In genomic region chr15:73991260-73991659, GRCh38 we compare ENCODE assay signal across 8 cellular contexts. TPM values are rescaled to one million over a fixed set of nuclear protein-coding genes. Genes with fewer than 3 reads are reported as not detected.
DNase-seq lines count a peak whose midpoint lies in the region; ATAC-seq and TF ChIP-seq lines count a peak whose summit lies in the region.

No MANE protein-coding gene starts in this region.

- WGBS in heart left ventricle, 4 donors = 9 to 26% (median 12%) methylated on average over 4 to 5 of the region's 5 CpGs

- no peaks in the 10 kb centered on the region for H3K9me3 ChIP-seq in heart left ventricle

- H3K27ac Mint-ChIP-seq in activated CD4-positive, alpha-beta T cell treated with anti-CD3 and anti-CD28 coated beads for 36 hours = no peak overlapping the region
- H3K27ac Mint-ChIP-seq in activated T-helper 1 cell treated with anti-CD3 and anti-CD28 coated beads, Interleukin-12 subunit alpha, Interleukin-12 subunit beta, Interleukin-2, Interleukin-4 antibody, amounts not matched to agents 30 ng/mL and 10 ng/mL and 1 ng/mL, durations not matched to agents 14 hours and 24 hours and 36 hours = peak overlapping the region; percentile 26

- H3K36me3 ChIP-seq in heart left ventricle = peaks cover 0 to 20% (median 10%) of the 10 kb centered on the region in 9 donors

- peaks cover 24 to 86% (median 77%) of the 10 kb centered on the region in 12 donors for H3K4me1 ChIP-seq in heart left ventricle

- peaks cover 2% of the 10 kb centered on the region for H3K36me3 Mint-ChIP-seq in activated CD4-positive, alpha-beta T cell treated with anti-CD3 and anti-CD28 coated beads for 36 hours (ENCODE audit: low read depth)
- H3K36me3 Mint-ChIP-seq in activated T-helper 1 cell treated with anti-CD3 and anti-CD28 coated beads, Interleukin-12 subunit alpha, Interleukin-12 subunit beta, Interleukin-2, Interleukin-4 antibody, amounts not matched to agents 30 ng/mL and 10 ng/mL and 1 ng/mL, durations not matched to agents 14 hours and 24 hours and 36 hours (ENCODE audit: low read depth) = peaks cover 1% of the 10 kb centered on the region

- no peaks in the 10 kb centered on the region for H3K27me3 Mint-ChIP-seq in activated CD4-positive, alpha-beta T cell treated with anti-CD3 and anti-CD28 coated beads for 36 hours
- H3K27me3 Mint-ChIP-seq in activated T-helper 1 cell treated with anti-CD3 and anti-CD28 coated beads, Interleukin-12 subunit alpha, Interleukin-12 subunit beta, Interleukin-2, Interleukin-4 antibody, amounts not matched to agents 30 ng/mL and 10 ng/mL and 1 ng/mL, durations not matched to agents 14 hours and 24 hours and 36 hours (ENCODE audit: insufficient read depth) = no peaks in the 10 kb centered on the region

- peak overlapping the region; percentile 74 for H3K4me3 Mint-ChIP-seq in activated CD4-positive, alpha-beta T cell treated with anti-CD3 and anti-CD28 coated beads for 36 hours
- peak overlapping the region; percentile 83 for H3K4me3 Mint-ChIP-seq in activated T-helper 1 cell treated with anti-CD3 and anti-CD28 coated beads, Interleukin-12 subunit alpha, Interleukin-12 subunit beta, Interleukin-2, Interleukin-4 antibody, amounts not matched to agents 30 ng/mL and 10 ng/mL and 1 ng/mL, durations not matched to agents 14 hours and 24 hours and 36 hours

- no peaks in the 10 kb centered on the region for H3K9me3 Mint-ChIP-seq in activated CD4-positive, alpha-beta T cell treated with anti-CD3 and anti-CD28 coated beads for 36 hours (ENCODE audit: low read depth)
- H3K9me3 Mint-ChIP-seq in activated T-helper 1 cell treated with anti-CD3 and anti-CD28 coated beads, Interleukin-12 subunit alpha, Interleukin-12 subunit beta, Interleukin-2, Interleukin-4 antibody, amounts not matched to agents 30 ng/mL and 10 ng/mL and 1 ng/mL, durations not matched to agents 14 hours and 24 hours and 36 hours = no peaks in the 10 kb centered on the region

- no peak for ATAC-seq in activated CD4-positive, alpha-beta T cell treated with anti-CD3 and anti-CD28 coated beads for 36 hours
- ATAC-seq in heart left ventricle = peak; percentile 49 to 75 (median 70)
- no peak for ATAC-seq in HG02884 (IDR thresholded peaks at IDR 0.05; ENCODE audit: unreplicated experiment)
- no peak for ATAC-seq in GM21576 (IDR thresholded peaks at IDR 0.05; ENCODE audit: unreplicated experiment)
- no peak for ATAC-seq in GM18505 (IDR thresholded peaks at IDR 0.05; ENCODE audit: unreplicated experiment)

- peaks cover 37% of the 10 kb centered on the region for H3K4me1 Mint-ChIP-seq in activated CD4-positive, alpha-beta T cell treated with anti-CD3 and anti-CD28 coated beads for 36 hours
- H3K4me1 Mint-ChIP-seq in activated T-helper 1 cell treated with anti-CD3 and anti-CD28 coated beads, Interleukin-12 subunit alpha, Interleukin-12 subunit beta, Interleukin-2, Interleukin-4 antibody, amounts not matched to agents 30 ng/mL and 10 ng/mL and 1 ng/mL, durations not matched to agents 14 hours and 24 hours and 36 hours (ENCODE audit: low read depth) = peaks cover 49% of the 10 kb centered on the region

- POLR2A ChIA-PET in activated CD4-positive, alpha-beta T cell treated with anti-CD3 and anti-CD28 coated beads for 36 hours (lab: Charles Lee) = no interaction called here

- TF ChIP-seq CTCF in heart left ventricle (IDR thresholded peaks at IDR 0.05) (no peak), retinal pigment epithelial cell (conservative IDR thresholded peaks at IDR 0.05; ENCODE audit: low read depth, low read length) (no peak)

- CTCF ChIA-PET in activated CD4-positive, alpha-beta T cell treated with anti-CD3 and anti-CD28 coated beads for 36 hours (lab: Charles Lee) = interaction anchor here (0.6 to 6.1 kb wide), 7 partner anchors 9 to 117 kb away, joined by 3 to 54 read pairs (median 4); partner anchors contain the start of gene TBC1D21

- H3K27ac ChIP-seq in heart left ventricle = peak overlapping the region; percentile 90 to 100 (median 95)

- DNase-seq in activated CD4-positive, alpha-beta T cell treated with anti-CD3 and anti-CD28 coated beads for 36 hours = no peak
- no peak for DNase-seq in activated CD4-positive, alpha-beta T cell treated with anti-CD3 and anti-CD28 coated beads for 48 hours
- DNase-seq in activated T-helper 1 cell treated with anti-CD3 and anti-CD28 coated beads, Interleukin-12 subunit alpha, Interleukin-12 subunit beta, Interleukin-2, Interleukin-4 antibody, amounts not matched to agents 30 ng/mL and 10 ng/mL and 1 ng/mL, durations not matched to agents 14 hours and 24 hours and 36 hours (ENCODE audit: low spot score) = no peak
- DNase-seq in heart left ventricle (peak; percentile 89 to 97 (median 92)), retinal pigment epithelial cell (ENCODE audit: low read depth) (no peak)

- H3K27me3 ChIP-seq in heart left ventricle = no peaks in the 10 kb centered on the region

- H3K4me3 ChIP-seq in heart left ventricle = peak overlapping the region; percentile 60 to 96 (median 87)
- peak overlapping the region; percentile 60 for H3K4me3 ChIP-seq in retinal pigment epithelial cell (ENCODE audit: low read length)

- intact Hi-C loops in activated CD4-positive, alpha-beta T cell treated with anti-CD3 and anti-CD28 coated beads for 36 hours (cut with DNase I, micrococcal nuclease) = loop anchor here (5.0 to 10.0 kb wide), 11 partner anchors 356 to 1756 kb away; partner anchors contain the start of genes ADPGK (in 1 of the 2), ARID3B (in 1 of the 2), ARIH1 (in 1 of the 2) and C15orf39 (in 1 of the 2)
- intact Hi-C loops in activated T-helper 1 cell treated with anti-CD3 and anti-CD28 coated beads, Interleukin-12 subunit alpha, Interleukin-12 subunit beta, Interleukin-2, Interleukin-4 antibody, amounts not matched to agents 30 ng/mL and 10 ng/mL and 1 ng/mL, durations not matched to agents 14 hours and 24 hours and 36 hours (cut with micrococcal nuclease) = loop anchor here (5.0 to 10.0 kb wide), 7 partner anchors 56 to 1654 kb away; partner anchors contain the start of genes ARID3B, CLK3, IMP3 and NPTN
- intact Hi-C loops in heart left ventricle (cut with DNase I) = loop anchor here in 1 of 10 donors (5.0 kb wide), 1 partner anchor 51 kb away; no protein-coding TSS in a partner anchor

- TF ChIP-seq POLR2A in heart left ventricle (IDR thresholded peaks at IDR 0.05) (no peak), GM18505 (IDR thresholded peaks at IDR 0.05; ENCODE audit: borderline replicate concordance, extremely low read depth, insufficient read depth, insufficient read length) (no peak)

RNA-seq across cellular contexts. Expression of gene STOML1, which starts 0.8 kb away (rescaled TPM):
- 1 to 10 TPM; 6.3 to 7.1 TPM for total RNA-seq in activated CD4-positive, alpha-beta T cell treated with anti-CD3 and anti-CD28 coated beads for 36 hours
- 10.6 and 11.6 TPM in 2 replicates for total RNA-seq in activated T-helper 1 cell treated with anti-CD3 and anti-CD28 coated beads, Interleukin-12 subunit alpha, Interleukin-12 subunit beta, Interleukin-2, Interleukin-4 antibody, amounts not matched to agents 30 ng/mL and 10 ng/mL and 1 ng/mL, durations not matched to agents 14 hours and 24 hours and 36 hours
- 10 to 100 TPM; 25.0 to 41.1 (median 27.4) TPM for total RNA-seq in heart left ventricle
- 10 to 100 TPM; 27.7 to 38.9 TPM for polyA plus RNA-seq in heart left ventricle

RNA-seq across cellular contexts. Expression of gene PML, which starts 3.3 kb away (rescaled TPM):
- 10 to 100 TPM; 72.6 to 75.4 TPM for total RNA-seq in activated CD4-positive, alpha-beta T cell treated with anti-CD3 and anti-CD28 coated beads for 36 hours
- 62.0 and 63.6 TPM in 2 replicates for total RNA-seq in activated T-helper 1 cell treated with anti-CD3 and anti-CD28 coated beads, Interleukin-12 subunit alpha, Interleukin-12 subunit beta, Interleukin-2, Interleukin-4 antibody, amounts not matched to agents 30 ng/mL and 10 ng/mL and 1 ng/mL, durations not matched to agents 14 hours and 24 hours and 36 hours
- total RNA-seq in heart left ventricle = 10 to 100 TPM; 18.4 to 68.7 (median 28.0) TPM
- 10 to 100 TPM; 17.0 to 20.8 TPM for polyA plus RNA-seq in heart left ventricle

Comparison
In these comparisons a context has a peak if more than half of its experiments do, and no peak if none do; other contexts are left out.
1. ATAC-seq: peak in heart left ventricle (4 of 4); none in activated CD4-positive, alpha-beta T cell treated with anti-CD3 and anti-CD28 coated beads for 36 hours (single experiment), HG02884 (single experiment), GM21576 (single experiment) and GM18505 (single experiment).
2. DNase-seq: peak in heart left ventricle (5 of 5); none in activated CD4-positive, alpha-beta T cell treated with anti-CD3 and anti-CD28 coated beads for 36 hours (single experiment), activated CD4-positive, alpha-beta T cell treated with anti-CD3 and anti-CD28 coated beads for 48 hours (single experiment), activated T-helper 1 cell treated with anti-CD3 and anti-CD28 coated beads, Interleukin-12 subunit alpha, Interleukin-12 subunit beta, Interleukin-2, Interleukin-4 antibody, amounts not matched to agents 30 ng/mL and 10 ng/mL and 1 ng/mL, durations not matched to agents 14 hours and 24 hours and 36 hours (single experiment) and retinal pigment epithelial cell (single experiment).